ENCODE assay signal across 23 cellular contexts in genomic region chr7:47587389-47587788, GRCh38. TPM values are rescaled to one million over a fixed set of nuclear protein-coding genes. Genes with fewer than 3 reads are reported as not detected.
DNase-seq lines count a peak whose midpoint lies in the region; ATAC-seq, FAIRE-seq and TF ChIP-seq lines count a peak whose summit lies in the region.
"Had no signal": no experiment of that assay in that cellular context is flagged by ENCODE, and none has a peak within 500 bp of the region (broad histone marks: within the 10 kb centered on the region; RNA-seq: fewer than 3 reads in every experiment).

No MANE protein-coding gene starts in this region.

- H3K27me3 ChIP-seq in pancreas, result no peaks in the 10 kb centered on the region

- no peak overlapping the region for H3K27ac Mint-ChIP-seq in activated T-helper 2 cell treated with anti-CD3 and anti-CD28 coated beads, Interferon-gamma antibody, Interleukin-2, Interleukin-4, amounts not matched to agents 10 μg/mL and 5 μg/mL and 100 μg/mL, durations not matched to agents 14 hours and 24 hours and 36 hours
- H3K27ac Mint-ChIP-seq: activated CD8-positive, alpha-beta T cell treated with anti-CD3 and anti-CD28 coated beads for 36 hours; activated T-cell treated with anti-CD3 and anti-CD28 coated beads, Interleukin-2, amount 50 U/mL, for 72 hours; WTC11 had no signal

- H3K4me1 ChIP-seq in pancreas, result peaks cover 0 to 3% (median 0%) of the 10 kb centered on the region in 3 donors

- DNase-seq in NCI-H2196 (lab: John Stamatoyannopoulos, UW; ENCODE audit: unreplicated experiment), result peak; percentile 32
- no peak for DNase-seq in NCI-H2196 treated with DMSO at 0.1 percent for 48 hours (lab: John Stamatoyannopoulos, UW; ENCODE audit: unreplicated experiment)
- peak; percentile 91 for DNase-seq in NCI-H2029 treated with DMSO at 0.1 percent for 48 hours (lab: John Stamatoyannopoulos, UW)
- DNase-seq in cerebellar nuclear complex (lab: John Stamatoyannopoulos, UW), result peak; percentile 56 to 79
- DNase-seq in pancreas, result peak in 3 of 6 donors; percentile 53 to 68 (median 57)
- no peak for DNase-seq in GM13976 (ENCODE audit: low spot score)
- no peak for DNase-seq in activated T-helper 2 cell treated with anti-CD3 and anti-CD28 coated beads, Interferon-gamma antibody, Interleukin-2, Interleukin-4, amounts not matched to agents 10 μg/mL and 5 μg/mL and 100 μg/mL, durations not matched to agents 14 hours and 24 hours and 36 hours (ENCODE audit: low spot score)
- no peak for DNase-seq in amniotic stem cell (lab: John Stamatoyannopoulos, UW)
- DNase-seq: 8988T; activated CD8-positive, alpha-beta T cell treated with anti-CD3 and anti-CD28 coated beads for 36 hours; activated T-cell treated with anti-CD3 and anti-CD28 coated beads, Interleukin-2, amount 50 U/mL, for 72 hours; DMS79 treated with DMSO at 0.1 percent for 48 hours; foreskin keratinocyte; naive thymus-derived CD8-positive, alpha-beta T cell; OCI-M1; psoas muscle; stimulated activated naive CD4-positive, alpha-beta T cell; T-helper 1 cell had no signal

- TF ChIP-seq CTCF in pancreas (IDR thresholded peaks at IDR 0.05) (no peak), GM13976 (IDR thresholded peaks at IDR 0.05; ENCODE audit: borderline replicate concordance, control extremely low read depth, extremely low read depth, insufficient read depth, missing control alignments) (no peak)

- H3K27me3 Mint-ChIP-seq in activated T-helper 2 cell treated with anti-CD3 and anti-CD28 coated beads, Interferon-gamma antibody, Interleukin-2, Interleukin-4, amounts not matched to agents 10 μg/mL and 5 μg/mL and 100 μg/mL, durations not matched to agents 14 hours and 24 hours and 36 hours (ENCODE audit: low read depth), result peaks cover 19% of the 10 kb centered on the region

- H3K36me3 ChIP-seq in pancreas, result no peaks in the 10 kb centered on the region

- H3K4me3 Mint-ChIP-seq in activated T-helper 2 cell treated with anti-CD3 and anti-CD28 coated beads, Interferon-gamma antibody, Interleukin-2, Interleukin-4, amounts not matched to agents 10 μg/mL and 5 μg/mL and 100 μg/mL, durations not matched to agents 14 hours and 24 hours and 36 hours (ENCODE audit: low read depth), result no peak overlapping the region
- H3K4me3 Mint-ChIP-seq: activated CD8-positive, alpha-beta T cell treated with anti-CD3 and anti-CD28 coated beads for 36 hours; activated T-cell treated with anti-CD3 and anti-CD28 coated beads, Interleukin-2, amount 50 U/mL, for 72 hours; naive thymus-derived CD8-positive, alpha-beta T cell; WTC11 had no signal

- no peaks in the 10 kb centered on the region for H3K4me1 Mint-ChIP-seq in activated T-helper 2 cell treated with anti-CD3 and anti-CD28 coated beads, Interferon-gamma antibody, Interleukin-2, Interleukin-4, amounts not matched to agents 10 μg/mL and 5 μg/mL and 100 μg/mL, durations not matched to agents 14 hours and 24 hours and 36 hours (ENCODE audit: low read depth)

- in situ Hi-C loops in GM13976 (cut with MboI; ENCODE audit: low sequenced_read_pairs, unreplicated experiment), result no loop called here

- no peaks in the 10 kb centered on the region for H3K36me3 Mint-ChIP-seq in activated T-helper 2 cell treated with anti-CD3 and anti-CD28 coated beads, Interferon-gamma antibody, Interleukin-2, Interleukin-4, amounts not matched to agents 10 μg/mL and 5 μg/mL and 100 μg/mL, durations not matched to agents 14 hours and 24 hours and 36 hours (ENCODE audit: low read depth)
- H3K36me3 Mint-ChIP-seq: naive thymus-derived CD8-positive, alpha-beta T cell had no signal

- intact Hi-C loops in pancreas (cut with DNase I), result no loop called here
- intact Hi-C loops in activated T-helper 2 cell treated with anti-CD3 and anti-CD28 coated beads, Interferon-gamma antibody, Interleukin-2, Interleukin-4, amounts not matched to agents 10 μg/mL and 5 μg/mL and 100 μg/mL, durations not matched to agents 14 hours and 24 hours and 36 hours (cut with micrococcal nuclease), result no loop called here

- H3K9me3 Mint-ChIP-seq in activated T-helper 2 cell treated with anti-CD3 and anti-CD28 coated beads, Interferon-gamma antibody, Interleukin-2, Interleukin-4, amounts not matched to agents 10 μg/mL and 5 μg/mL and 100 μg/mL, durations not matched to agents 14 hours and 24 hours and 36 hours, result no peaks in the 10 kb centered on the region
- H3K9me3 Mint-ChIP-seq: activated CD8-positive, alpha-beta T cell treated with anti-CD3 and anti-CD28 coated beads for 36 hours; activated T-cell treated with anti-CD3 and anti-CD28 coated beads, Interleukin-2, amount 50 U/mL, for 72 hours had no signal

- H3K9me3 ChIP-seq in pancreas, result no peaks in the 10 kb centered on the region
- H3K9me3 ChIP-seq: psoas muscle had no signal

- no peak overlapping the region for H3K4me3 ChIP-seq in pancreas
- H3K4me3 ChIP-seq: K562, psoas muscle had no signal

- H3K27ac ChIP-seq in pancreas, result no peak overlapping the region
- H3K27ac ChIP-seq: C4-2B, foreskin keratinocyte, psoas muscle had no signal

- WGBS in pancreas, 2 donors, result 48 to 75% methylated on average over 8 of the region's 8 CpGs

- no peak for FAIRE-seq in pancreas (lab: Jason Lieb, UNC)
- FAIRE-seq: endometrium, K562, urothelium cell line had no signal

- ATAC-seq in pancreas, result peak; percentile 67 to 83 (median 74)
- ATAC-seq: activated CD8-positive, alpha-beta T cell treated with anti-CD3 and anti-CD28 coated beads for 36 hours; activated T-cell treated with anti-CD3 and anti-CD28 coated beads, Interleukin-2, amount 50 U/mL, for 72 hours; foreskin keratinocyte; K562; naive thymus-derived CD8-positive, alpha-beta T cell; WTC11 had no signal

RNA-seq across cellular contexts. Expression of gene TNS3, which starts 5.5 kb away (rescaled TPM):
- total RNA-seq in pancreas, result 100 to 1,000 TPM in 2 of 6 donors, 10 to 100 TPM in 4; 84.0 to 125 (median 97.5) TPM
- 10 to 100 TPM; 28.0 to 37.5 TPM for polyA plus RNA-seq in pancreas
- total RNA-seq in activated T-helper 2 cell treated with anti-CD3 and anti-CD28 coated beads, Interferon-gamma antibody, Interleukin-2, Interleukin-4, amounts not matched to agents 10 μg/mL and 5 μg/mL and 100 μg/mL, durations not matched to agents 14 hours and 24 hours and 36 hours, result 5.3 and 8.5 TPM in 2 replicates
- polyA plus RNA-seq: K562; naive thymus-derived CD8-positive, alpha-beta T cell had no signal

Comparison
In these comparisons a context has a peak if more than half of its experiments do, and no peak if none do; other contexts are left out.
1. DNase-seq: peak in NCI-H2196 (single experiment), NCI-H2029 treated with DMSO at 0.1 percent for 48 hours (single experiment) and cerebellar nuclear complex (2 of 2); none in NCI-H2196 treated with DMSO at 0.1 percent for 48 hours (single experiment), GM13976 (single experiment), activated T-helper 2 cell treated with anti-CD3 and anti-CD28 coated beads, Interferon-gamma antibody, Interleukin-2, Interleukin-4, amounts not matched to agents 10 μg/mL and 5 μg/mL and 100 μg/mL, durations not matched to agents 14 hours and 24 hours and 36 hours (single experiment) and amniotic stem cell (single experiment).